Comparison of ENCODE assay signal across 13 cellular contexts in the genomic region with DNA sequence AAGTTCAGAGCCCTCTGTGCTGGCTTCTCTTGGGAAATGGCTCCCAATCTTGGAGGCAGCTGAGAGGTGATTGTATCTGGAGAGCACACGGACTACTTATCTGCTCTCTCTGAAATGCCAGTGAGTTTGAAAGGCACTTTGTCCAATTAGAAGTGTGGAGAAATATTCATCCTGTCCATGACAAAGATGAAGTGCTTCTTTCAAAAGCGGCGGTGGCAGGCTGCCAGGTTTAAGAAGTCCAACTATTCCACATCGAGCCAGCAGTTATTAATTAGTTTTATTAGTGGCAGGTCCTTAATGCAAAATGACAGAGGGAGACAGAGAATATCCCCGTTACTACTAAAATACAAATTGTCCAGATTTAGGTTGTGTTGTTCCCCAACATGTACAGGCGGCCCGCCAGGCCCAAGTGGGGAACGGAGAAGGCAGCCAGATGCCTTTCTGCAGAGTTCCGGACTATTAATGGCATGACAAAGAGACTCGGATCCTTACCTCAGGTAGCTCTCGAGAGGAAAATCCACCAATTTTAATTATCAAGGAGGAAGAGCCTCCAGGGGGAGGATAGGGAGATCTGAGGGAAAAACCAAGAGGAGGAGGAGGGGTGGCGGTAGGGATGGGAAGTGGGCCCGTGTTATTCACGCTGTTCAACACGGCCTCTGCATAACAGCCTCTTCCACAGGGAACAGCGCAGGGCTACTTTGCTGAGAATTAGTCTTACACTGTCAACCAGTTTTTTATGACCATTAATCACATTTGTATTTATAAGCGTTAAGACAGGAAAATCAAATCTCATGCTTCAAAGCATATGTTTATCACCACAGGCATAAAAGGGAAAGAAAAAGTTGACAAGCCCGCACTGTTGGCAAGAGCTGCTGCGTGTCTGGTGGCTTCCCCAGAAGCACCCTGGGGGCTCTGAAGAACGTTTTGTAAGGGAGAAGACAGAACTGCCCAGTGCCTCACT. TPM values are rescaled to one million over a fixed set of nuclear protein-coding genes. Genes with fewer than 3 reads are reported as not detected.
A peak's percentile ranks its signal among the peaks of the same experiment; 100 is the strongest.
DNase-seq lines count a peak whose midpoint lies in the region; ATAC-seq and TF ChIP-seq lines count a peak whose summit lies in the region.
"Had no signal": no experiment of that assay in that cellular context is flagged by ENCODE, and none has a peak within 500 bp of the region (broad histone marks: within the 10 kb centered on the region; RNA-seq: fewer than 3 reads in every experiment).

No MANE protein-coding gene starts in this region.

- no peaks in the 10 kb centered on the region for H3K4me1 ChIP-seq in smooth muscle cell (ENCODE audit: low read depth)

- no peak for TF ChIP-seq CTCF in fibroblast of villous mesenchyme (IDR thresholded peaks at IDR 0.05; ENCODE audit: insufficient read depth, low read depth, low read length)
- TF ChIP-seq CTCF in smooth muscle cell (IDR thresholded peaks at IDR 0.05; ENCODE audit: borderline replicate concordance, insufficient read depth, poor library complexity, severe bottlenecking) = no peak

- H3K4me3 ChIP-seq in fibroblast of villous mesenchyme (ENCODE audit: low read depth, low read length) (no peak overlapping the region), smooth muscle cell (no peak overlapping the region)

- H3K36me3 ChIP-seq in smooth muscle cell (ENCODE audit: low read depth) = no peaks in the 10 kb centered on the region

- peak; percentile 27 for DNase-seq in Ammon's horn (ENCODE audit: low spot score)
- peak; percentile 72 to 87 for DNase-seq in NCI-H524 (lab: John Stamatoyannopoulos, UW)
- peak; percentile 4 for DNase-seq in fibroblast of villous mesenchyme (ENCODE audit: low read depth)
- peak; percentile 31 for DNase-seq in pons (ENCODE audit: low spot score)
- no peak for DNase-seq in inferior parietal cortex (ENCODE audit: extremely low spot score)
- DNase-seq in smooth muscle cell (lab: John Stamatoyannopoulos, UW; ENCODE audit: unreplicated experiment) = no peak
- no peak for DNase-seq in SW 1271 (lab: John Stamatoyannopoulos, UW)
- DNase-seq: DND-41; effector memory CD4-positive, alpha-beta T cell; NCI-H1930; T-helper 1 cell had no signal

- H4K20me1 ChIP-seq in smooth muscle cell (ENCODE audit: low read depth) = peaks cover 72% of the 10 kb centered on the region

- ATAC-seq in HG03378 (IDR thresholded peaks at IDR 0.05; ENCODE audit: unreplicated experiment) = no peak

- no peaks in the 10 kb centered on the region for H3K9me3 ChIP-seq in smooth muscle cell (replicated peaks; ENCODE audit: low read depth)

- H3K27ac ChIP-seq in smooth muscle cell (ENCODE audit: low read depth) = no peak overlapping the region
- H3K27ac ChIP-seq: KMS-11 had no signal

- no peak overlapping the region for H3K9ac ChIP-seq in smooth muscle cell (ENCODE audit: low read depth)
- H3K9ac ChIP-seq: KMS-11 had no signal

- no peaks in the 10 kb centered on the region for H3K27me3 ChIP-seq in smooth muscle cell (ENCODE audit: low read depth)

- WGBS in smooth muscle cell (ENCODE audit: low lambda C conversion rate) = 84% methylated on average over 20 of the region's 20 CpGs

- H2AFZ ChIP-seq in smooth muscle cell (ENCODE audit: low read depth) = no peak overlapping the region

- H3K79me2 ChIP-seq in smooth muscle cell (ENCODE audit: low read depth) = no peaks in the 10 kb centered on the region

- H3F3A ChIP-seq in smooth muscle cell (ENCODE audit: low read depth) = no peaks in the 10 kb centered on the region

- H3K4me2 ChIP-seq in smooth muscle cell = no peak overlapping the region
- H3K4me2 ChIP-seq: KMS-11 had no signal

RNA-seq across cellular contexts. Expression of a gene that starts 41.9 kb away (rescaled TPM):
- total RNA-seq in fibroblast of villous mesenchyme (6.4 and 7.8 TPM in 2 replicates), smooth muscle cell (23.6 and 24.5 TPM in 2 replicates)
- polyA plus RNA-seq in smooth muscle cell = 7.7 and 8.0 TPM in 2 replicates

Comparison
In these comparisons a context has a peak if more than half of its experiments do, and no peak if none do; other contexts are left out.
1. DNase-seq: peak in Ammon's horn (single experiment), NCI-H524 (2 of 2), fibroblast of villous mesenchyme (single experiment) and pons (single experiment); none in inferior parietal cortex (single experiment), smooth muscle cell (single experiment) and SW 1271 (0 of 2).